ENCODE assay signal across 9 cellular contexts in genomic region chr20:59006167-59006863, GRCh38. TPM values are rescaled to one million over a fixed set of nuclear protein-coding genes. Genes with fewer than 3 reads are reported as not detected.
A peak's percentile ranks its signal among the peaks of the same experiment; 100 is the strongest.
DNase-seq lines count a peak whose midpoint lies in the region; ATAC-seq, FAIRE-seq and TF ChIP-seq lines count a peak whose summit lies in the region.
"Had no signal": no experiment of that assay in that cellular context is flagged by ENCODE, and none has a peak within 500 bp of the region (broad histone marks: within the 10 kb centered on the region; RNA-seq: fewer than 3 reads in every experiment).

No MANE protein-coding gene starts in this region.

- H4K20me1 ChIP-seq in K562 (replicated peaks; ENCODE audit: control insufficient read depth, insufficient read depth, low read length), result peaks cover 2% of the 10 kb centered on the region

- H2AFZ ChIP-seq in K562 (ENCODE audit: low read depth, low read length), result peak overlapping the region; percentile 66

- TF ChIP-seq CTCF in K562 (IDR thresholded peaks at IDR 0.05 in 2 of 3, conservative IDR thresholded peaks at IDR 0.05 in 1 of 3; ENCODE audit: insufficient read depth in 2 of 3, low read depth in 1 of 3, low read length in 3 of 3), result no peak

- peak overlapping the region; percentile 90 for H3K27ac ChIP-seq in K562 (ENCODE audit: extremely low read depth, low read depth, low read length)
- peak overlapping the region; percentile 78 for H3K27ac ChIP-seq in layer of hippocampus (ENCODE audit: low read depth, low read length)
- H3K27ac ChIP-seq in thymus (ENCODE audit: low read depth), result peak overlapping the region; percentile 54

- H3K4me2 ChIP-seq in K562 (ENCODE audit: insufficient read depth, low read length), result peak overlapping the region; percentile 87

- intact Hi-C loops in Right ventricle myocardium inferior (cut with DNase I), result no loop called here
- intact Hi-C loops in cardiac septum (cut with DNase I), result loop anchor here (1.0 to 10.0 kb wide), 2 partner anchors 25 to 112 kb away; partner anchors contain the start of gene NELFCD
- intact Hi-C loops in K562 (cut with micrococcal nuclease), result no loop called here

- no TSS peak for BruUV-seq in K562 (replicated peaks; lab: Mats Ljungman, UMichigan)

- 14% methylated on average over 26 of the region's 29 CpGs for WGBS in K562 (ENCODE audit: insufficient coverage, low coverage, missing lambda C conversion rate)
- 58% methylated on average over 29 of the region's 29 CpGs for WGBS in thymus

- H3K9me1 ChIP-seq in K562 (ENCODE audit: control insufficient read depth, insufficient read depth, low read length), result peaks cover 6% of the 10 kb centered on the region

- peak overlapping the region; percentile 91 to 99 for H3K9ac ChIP-seq in K562 (ENCODE audit: insufficient read depth in 1 of 2, low read depth in 2 of 2, low read length in 2 of 2)

- in situ Hi-C loops in K562 (cut with MboI), result no loop called here

- DNase-seq in Right ventricle myocardium inferior (ENCODE audit: missing footprints) (no peak), cardiac septum (ENCODE audit: low spot score) (no peak), K562 (ENCODE audit: extremely low read depth in 1 of 4, low spot score in 3 of 4) (no peak), H4 (ENCODE audit: low spot score) (no peak)

- H3K27me3 ChIP-seq in K562 (ENCODE audit: control insufficient read depth in 2 of 2, insufficient read depth in 2 of 2, low read length in 2 of 2) (no peaks in the 10 kb centered on the region), layer of hippocampus (ENCODE audit: control insufficient read depth, insufficient read depth, low read length) (no peaks in the 10 kb centered on the region), thymus (ENCODE audit: control insufficient read depth, insufficient read depth) (peaks cover 23% of the 10 kb centered on the region)

- H3K4me3 ChIP-seq in K562, result peak overlapping the region; percentile 66
- H3K4me3 ChIP-seq in thymus (ENCODE audit: low read length), result peak overlapping the region; percentile 55

- ATAC-seq in Right ventricle myocardium inferior (peak; percentile 2), K562 (peak; percentile 18), GM19023 (IDR thresholded peaks at IDR 0.05; ENCODE audit: unreplicated experiment) (no peak), HG02973 (IDR thresholded peaks at IDR 0.05; ENCODE audit: unreplicated experiment) (no peak)

- peaks cover 41% of the 10 kb centered on the region for H3K79me2 ChIP-seq in K562 (ENCODE audit: control insufficient read depth, insufficient read depth, low read length)

- POLR2A ChIA-PET in K562 (lab: Yijun Ruan, JAX), result interaction anchor here (0.7 to 1.0 kb wide), 2 partner anchors 16 to 17 kb away, joined by 3 to 5 read pairs; no protein-coding TSS in a partner anchor

- no peak for FAIRE-seq in K562 (lab: Jason Lieb, UNC)

- peaks cover 41% of the 10 kb centered on the region; the same call in 2 of the 3 replicates for H3K36me3 ChIP-seq in K562 (ENCODE audit: control insufficient read depth, insufficient read depth, low read length)
- no peaks in the 10 kb centered on the region for H3K36me3 ChIP-seq in thymus (ENCODE audit: control insufficient read depth, insufficient read depth)

- TF ChIP-seq RAD21 in K562 (CRISPR knock-in tag; conservative IDR thresholded peaks at IDR 0.05 in 1 of 2, IDR thresholded peaks at IDR 0.05 in 1 of 2), result no peak

- TF ChIP-seq EP300 in K562 (IDR thresholded peaks at IDR 0.05; ENCODE audit: low read length), result no peak

- TF ChIP-seq POLR2A in K562 (conservative IDR thresholded peaks at IDR 0.05), result no peak

- H3K9me3 ChIP-seq in K562 (replicated peaks; ENCODE audit: control insufficient read depth, insufficient read depth, low read depth, low read length) (no peaks in the 10 kb centered on the region), thymus (ENCODE audit: control insufficient read depth) (no peaks in the 10 kb centered on the region)

- CTCF ChIA-PET in K562 (lab: Yijun Ruan, JAX; ENCODE audit: low intra/inter-chr PET ratio), result no interaction called here

- H3K4me1 ChIP-seq in K562 (replicated peaks in 1 of 2; ENCODE audit: control insufficient read depth in 2 of 2, insufficient read depth in 2 of 2, low read length in 2 of 2) (peaks cover 45 to 91% of the 10 kb centered on the region in 2 experiments), thymus (ENCODE audit: control insufficient read depth, insufficient read depth, low read length) (peaks cover 18% of the 10 kb centered on the region)

RNA-seq across cellular contexts. Expression of gene CTSZ, which starts 0.7 kb away (rescaled TPM):
- 138 TPM for total RNA-seq in Right ventricle myocardium inferior
- total RNA-seq in cardiac septum, result 157 TPM
- 52.6 and 123 TPM in 2 replicates for total RNA-seq in K562 (2011; cell fraction: chromatin; rRNA removed; ENCODE audit: low replicate concordance)
- total RNA-seq in K562 (2011; cell fraction: nucleolus; rRNA removed), result 146 and 149 TPM in 2 replicates
- total RNA-seq in K562 (2011; cell fraction: nucleoplasm; rRNA removed), result 120 and 126 TPM in 2 replicates
- 73.2 and 83.8 TPM in 2 replicates for total RNA-seq in K562 (2014; rRNA removed)
- total RNA-seq in K562 (2014; rRNA removed; fragmentation: Illumina TruSeq; extraction: Trizol), result 62.6 and 63.8 TPM in 2 replicates
- total RNA-seq in K562 (2015; rRNA removed; fragmentation: Illumina TruSeq; extraction: Trizol), result 82.8 and 82.9 TPM in 2 replicates
- total RNA-seq in K562 (2021), result 84.7 and 97.7 TPM in 2 replicates
- polyA plus RNA-seq in K562 (2011; rRNA removed), result 83.8 and 93.1 TPM in 2 replicates
- 81.2 and 107 TPM in 2 replicates for polyA plus RNA-seq in K562 (2011; cell fraction: cytosol; rRNA removed)
- polyA plus RNA-seq in K562 (2011; cell fraction: nucleus; rRNA removed), result 54.7 and 64.6 TPM in 2 replicates
- polyA plus RNA-seq in K562 (2012), result 79.3 and 95.2 TPM in 2 replicates
- polyA plus RNA-seq in K562 (2014; fragmentation: Illumina TruSeq; extraction: Trizol), result 123 and 143 TPM in 2 replicates
- polyA plus RNA-seq in K562 (2014; fragmentation: Nextera tagmentation; extraction: Ambion mirVana), result 1 to 10 TPM; 1.6 to 5.3 TPM
- 96.2 and 107 TPM in 2 replicates for polyA plus RNA-seq in K562 (2014; rRNA removed)
- polyA minus RNA-seq in K562 (2011; rRNA and poly(A)+ RNA removed), result 59.9 and 68.2 TPM in 2 replicates
- polyA minus RNA-seq in K562 (2011; cell fraction: cytosol; rRNA and poly(A)+ RNA removed), result 34.4 and 34.8 TPM in 2 replicates
- 24.1 and 25.5 TPM in 2 replicates for polyA minus RNA-seq in K562 (2011; cell fraction: nucleus; rRNA and poly(A)+ RNA removed)
- polyA plus RNA-seq in thymus, result 134 TPM
- total RNA-seq in H4 (2014; rRNA removed; shearing (Covaris generic)), result 0.17 and 0.18 TPM in 2 replicates

RNA-seq across cellular contexts. Expression of gene TUBB1, which starts 12.9 kb away (rescaled TPM):
- 0.27 TPM for total RNA-seq in Right ventricle myocardium inferior
- 0.54 TPM for total RNA-seq in cardiac septum
- 1.4 and 3.2 TPM in 2 replicates for total RNA-seq in K562 (2011; cell fraction: chromatin; rRNA removed; ENCODE audit: low replicate concordance)
- total RNA-seq in K562 (2011; cell fraction: nucleolus; rRNA removed), result 1.7 and 2.1 TPM in 2 replicates
- 2.0 and 2.8 TPM in 2 replicates for total RNA-seq in K562 (2011; cell fraction: nucleoplasm; rRNA removed)
- 1.7 and 2.1 TPM in 2 replicates for total RNA-seq in K562 (2014; rRNA removed)
- 2.3 and 2.8 TPM in 2 replicates for total RNA-seq in K562 (2014; rRNA removed; fragmentation: Illumina TruSeq; extraction: Trizol)
- 2.0 and 2.4 TPM in 2 replicates for total RNA-seq in K562 (2015; rRNA removed; fragmentation: Illumina TruSeq; extraction: Trizol)
- 1.9 and 3.9 TPM in 2 replicates for total RNA-seq in K562 (2021)
- polyA plus RNA-seq in K562 (2011; rRNA removed), result 1.1 and 3.6 TPM in 2 replicates
- 0.69 and 3.4 TPM in 2 replicates for polyA plus RNA-seq in K562 (2011; cell fraction: cytosol; rRNA removed)
- polyA plus RNA-seq in K562 (2011; cell fraction: nucleus; rRNA removed), result 0.51 and 1.8 TPM in 2 replicates
- polyA plus RNA-seq in K562 (2012), result 2.3 and 3.8 TPM in 2 replicates
- 3.1 and 4.1 TPM in 2 replicates for polyA plus RNA-seq in K562 (2014; fragmentation: Illumina TruSeq; extraction: Trizol)
- 1 to 10 TPM; 1.5 to 1.6 TPM for polyA plus RNA-seq in K562 (2014; fragmentation: Nextera tagmentation; extraction: Ambion mirVana)
- 1.9 and 3.0 TPM in 2 replicates for polyA plus RNA-seq in K562 (2014; rRNA removed)
- 1.6 and 4.3 TPM in 2 replicates for polyA minus RNA-seq in K562 (2011; rRNA and poly(A)+ RNA removed)
- 0.64 and 1.7 TPM in 2 replicates for polyA minus RNA-seq in K562 (2011; cell fraction: cytosol; rRNA and poly(A)+ RNA removed)
- polyA minus RNA-seq in K562 (2011; cell fraction: nucleus; rRNA and poly(A)+ RNA removed), result 0.89 and 1.3 TPM in 2 replicates
- 0.14 TPM for polyA plus RNA-seq in thymus
- total RNA-seq in H4 (2014; rRNA removed; shearing (Covaris generic)), result not detected in 2 replicates
- total RNA-seq: glomerular endothelial cell had no signal

RNA-seq across cellular contexts. Expression of gene NELFCD, which starts 25.3 kb away (rescaled TPM):
- 30.6 TPM for total RNA-seq in Right ventricle myocardium inferior
- 34.7 TPM for total RNA-seq in cardiac septum
- 499 and 562 TPM in 2 replicates for total RNA-seq in K562 (2011; cell fraction: chromatin; rRNA removed; ENCODE audit: low replicate concordance)
- total RNA-seq in K562 (2011; cell fraction: nucleolus; rRNA removed), result 227 and 235 TPM in 2 replicates
- total RNA-seq in K562 (2011; cell fraction: nucleoplasm; rRNA removed), result 274 and 301 TPM in 2 replicates
- total RNA-seq in K562 (2014; rRNA removed), result 96.5 and 113 TPM in 2 replicates
- 77.9 and 80.6 TPM in 2 replicates for total RNA-seq in K562 (2014; rRNA removed; fragmentation: Illumina TruSeq; extraction: Trizol)
- 84.7 and 86.6 TPM in 2 replicates for total RNA-seq in K562 (2015; rRNA removed; fragmentation: Illumina TruSeq; extraction: Trizol)
- total RNA-seq in K562 (2021), result 111 and 116 TPM in 2 replicates
- polyA plus RNA-seq in K562 (2011; rRNA removed), result 138 and 163 TPM in 2 replicates
- polyA plus RNA-seq in K562 (2011; cell fraction: cytosol; rRNA removed), result 115 and 130 TPM in 2 replicates
- polyA plus RNA-seq in K562 (2011; cell fraction: nucleus; rRNA removed), result 305 and 361 TPM in 2 replicates
- polyA plus RNA-seq in K562 (2012), result 93.4 and 101 TPM in 2 replicates
- 136 and 137 TPM in 2 replicates for polyA plus RNA-seq in K562 (2014; fragmentation: Illumina TruSeq; extraction: Trizol)
- 10 to 100 TPM; 11.7 to 22.2 TPM for polyA plus RNA-seq in K562 (2014; fragmentation: Nextera tagmentation; extraction: Ambion mirVana)
- polyA plus RNA-seq in K562 (2014; rRNA removed), result 121 and 123 TPM in 2 replicates
- polyA minus RNA-seq in K562 (2011; rRNA and poly(A)+ RNA removed), result 159 and 203 TPM in 2 replicates
- 57.0 and 63.8 TPM in 2 replicates for polyA minus RNA-seq in K562 (2011; cell fraction: cytosol; rRNA and poly(A)+ RNA removed)
- 68.1 and 105 TPM in 2 replicates for polyA minus RNA-seq in K562 (2011; cell fraction: nucleus; rRNA and poly(A)+ RNA removed)
- 60.6 TPM for polyA plus RNA-seq in thymus
- 19.0 and 44.2 TPM in 2 replicates for total RNA-seq in H4 (2014; rRNA removed; shearing (Covaris generic))

RNA-seq across cellular contexts. Expression of gene ATP5F1E, which starts 25.8 kb away (rescaled TPM):
- total RNA-seq in Right ventricle myocardium inferior (132 TPM), cardiac septum (123 TPM), K562 (2014; rRNA removed) (49.4 and 64.1 TPM in 2 replicates), K562 (2014; rRNA removed; fragmentation: Illumina TruSeq; extraction: Trizol) (113 and 123 TPM in 2 replicates), K562 (2015; rRNA removed; fragmentation: Illumina TruSeq; extraction: Trizol) (98.7 and 109 TPM in 2 replicates), K562 (2021) (125 and 146 TPM in 2 replicates)
- 19.6 and 60.1 TPM in 2 replicates for total RNA-seq in K562 (2011; cell fraction: chromatin; rRNA removed; ENCODE audit: low replicate concordance)
- 23.8 and 27.5 TPM in 2 replicates for total RNA-seq in K562 (2011; cell fraction: nucleolus; rRNA removed)
- total RNA-seq in K562 (2011; cell fraction: nucleoplasm; rRNA removed), result 49.5 and 88.6 TPM in 2 replicates
- polyA plus RNA-seq in K562 (2011; rRNA removed) (140 and 167 TPM in 2 replicates), K562 (2014; fragmentation: Illumina TruSeq; extraction: Trizol) (60.3 and 67.7 TPM in 2 replicates), K562 (2014; fragmentation: Nextera tagmentation; extraction: Ambion mirVana) (100 to 1,000 TPM; 161 to 162 TPM), K562 (2014; rRNA removed) (109 and 117 TPM in 2 replicates), thymus (82.1 TPM)
- polyA plus RNA-seq in K562 (2011; cell fraction: cytosol; rRNA removed), result 16.9 and 37.2 TPM in 2 replicates
- polyA plus RNA-seq in K562 (2011; cell fraction: nucleus; rRNA removed), result 32.8 and 51.1 TPM in 2 replicates
- 66.6 and 187 TPM in 2 replicates for polyA plus RNA-seq in K562 (2012)
- 36.3 and 47.6 TPM in 2 replicates for polyA minus RNA-seq in K562 (2011; rRNA and poly(A)+ RNA removed)
- 19.7 and 24.7 TPM in 2 replicates for polyA minus RNA-seq in K562 (2011; cell fraction: cytosol; rRNA and poly(A)+ RNA removed)
- 53.0 and 99.3 TPM in 2 replicates for polyA minus RNA-seq in K562 (2011; cell fraction: nucleus; rRNA and poly(A)+ RNA removed)
- 45.0 and 50.5 TPM in 2 replicates for total RNA-seq in H4 (2014; rRNA removed; shearing (Covaris generic))

RNA-seq across cellular contexts. Expression of gene PRELID3B, which starts 36.3 kb away (rescaled TPM):
- total RNA-seq in Right ventricle myocardium inferior (45.7 TPM), cardiac septum (41.4 TPM), K562 (2014; rRNA removed) (90.3 and 96.8 TPM in 2 replicates), K562 (2014; rRNA removed; fragmentation: Illumina TruSeq; extraction: Trizol) (136 and 140 TPM in 2 replicates), K562 (2015; rRNA removed; fragmentation: Illumina TruSeq; extraction: Trizol) (112 and 120 TPM in 2 replicates), K562 (2021) (99.5 and 105 TPM in 2 replicates)
- total RNA-seq in K562 (2011; cell fraction: chromatin; rRNA removed; ENCODE audit: low replicate concordance), result 17.7 and 24.8 TPM in 2 replicates
- total RNA-seq in K562 (2011; cell fraction: nucleolus; rRNA removed), result 16.8 and 22.2 TPM in 2 replicates
- total RNA-seq in K562 (2011; cell fraction: nucleoplasm; rRNA removed), result 28.7 and 35.0 TPM in 2 replicates
- polyA plus RNA-seq in K562 (2011; rRNA removed) (83.6 and 96.0 TPM in 2 replicates), K562 (2014; fragmentation: Illumina TruSeq; extraction: Trizol) (91.7 and 101 TPM in 2 replicates), K562 (2014; fragmentation: Nextera tagmentation; extraction: Ambion mirVana) (100 to 1,000 TPM; 156 to 186 TPM), K562 (2014; rRNA removed) (77.0 and 81.2 TPM in 2 replicates), thymus (33.4 TPM)
- 20.1 and 42.7 TPM in 2 replicates for polyA plus RNA-seq in K562 (2011; cell fraction: cytosol; rRNA removed)
- 74.4 and 76.8 TPM in 2 replicates for polyA plus RNA-seq in K562 (2011; cell fraction: nucleus; rRNA removed)
- polyA plus RNA-seq in K562 (2012), result 58.3 and 91.4 TPM in 2 replicates
- 151 and 154 TPM in 2 replicates for polyA minus RNA-seq in K562 (2011; rRNA and poly(A)+ RNA removed)
- polyA minus RNA-seq in K562 (2011; cell fraction: cytosol; rRNA and poly(A)+ RNA removed), result 93.2 and 97.4 TPM in 2 replicates
- polyA minus RNA-seq in K562 (2011; cell fraction: nucleus; rRNA and poly(A)+ RNA removed), result 28.1 and 43.1 TPM in 2 replicates
- total RNA-seq in H4 (2014; rRNA removed; shearing (Covaris generic)), result 46.9 and 53.4 TPM in 2 replicates

Comparison
In these comparisons a context has a peak if more than half of its experiments do, and no peak if none do; other contexts are left out.
1. ATAC-seq: peak in Right ventricle myocardium inferior (single experiment) and K562 (single experiment); none in GM19023 (single experiment) and HG02973 (single experiment).
2. RNA of gene CTSZ, which starts 0.7 kb away (total RNA-seq): 157 TPM in cardiac septum (single experiment), 138 TPM in Right ventricle myocardium inferior (single experiment) and 52.6 to 149 TPM in K562; 0.17 to 0.18 TPM in H4; every median in the first group is over 10 times any median in the second.
3. Peak in every context shown above with its lines, with median percentiles within 50 percentile points of each other: H3K27ac ChIP-seq.